18 cellular contexts compared by ENCODE assay signal in genomic region chr9:126676102-126676684, GRCh38.
DNase-seq lines count a peak whose midpoint lies in the region; ATAC-seq and TF ChIP-seq lines count a peak whose summit lies in the region.
"Had no signal": no experiment of that assay in that cellular context is flagged by ENCODE, and none has a peak within 500 bp of the region (broad histone marks: within the 10 kb centered on the region; RNA-seq: fewer than 3 reads in every experiment).

No MANE protein-coding gene starts in this region.

- H3K9ac ChIP-seq in endodermal cell (ENCODE audit: extremely low read depth, low read length, poor library complexity, severe bottlenecking) = no peak overlapping the region

- H3K27ac Mint-ChIP-seq in endodermal cell = peak overlapping the region; percentile 42
- peak overlapping the region; percentile 47 for H3K27ac Mint-ChIP-seq in progenitor cell of endocrine pancreas
- H3K27ac Mint-ChIP-seq: CD4-positive, alpha-beta T cell; IgD-negative memory B cell had no signal

- H3K9me3 Mint-ChIP-seq in endodermal cell = no peaks in the 10 kb centered on the region
- H3K9me3 Mint-ChIP-seq in progenitor cell of endocrine pancreas (ENCODE audit: low read depth) = no peaks in the 10 kb centered on the region
- H3K9me3 Mint-ChIP-seq: CD4-positive, alpha-beta T cell had no signal

- H3K27me3 ChIP-seq in endodermal cell (ENCODE audit: control insufficient read depth, insufficient read depth, low read length, poor library complexity, severe bottlenecking) = peaks cover 45% of the 10 kb centered on the region

- H3K4me1 ChIP-seq in endodermal cell (ENCODE audit: control insufficient read depth, insufficient read depth, low read length) = peaks cover 30% of the 10 kb centered on the region

- TF ChIP-seq CTCF in endodermal cell (conservative IDR thresholded peaks at IDR 0.05) (no peak), progenitor cell of endocrine pancreas (IDR thresholded peaks at IDR 0.05; ENCODE audit: unreplicated experiment) (no peak)

- no peak overlapping the region for H3K4me3 ChIP-seq in endodermal cell (ENCODE audit: low read length)
- H3K4me3 ChIP-seq: SK-N-MC had no signal

- WGBS in endodermal cell (ENCODE audit: insufficient coverage in 1 of 2, insufficient read length in 1 of 2), 2 experiments = 11 to 19% methylated on average over 11 of the region's 11 CpGs

- DNase-seq in G401 (ENCODE audit: low spot score) = peak; percentile 77
- peak; percentile 66 for DNase-seq in NCI-H69 (lab: John Stamatoyannopoulos, UW)
- DNase-seq in endodermal cell = peak; percentile 79
- no peak for DNase-seq in progenitor cell of endocrine pancreas (ENCODE audit: low spot score, unreplicated experiment)
- DNase-seq in NCI-H226 = no peak
- DNase-seq in NCI-H1930 (lab: John Stamatoyannopoulos, UW) = no peak
- DNase-seq: AML-193; CD4-positive, alpha-beta T cell; DND-41; HCEC 1CT; MV-4-11; NCI-H1436; NCI-H2081; NCI-H2227 treated with DMSO at 0.1 percent for 48 hours; PC-3 had no signal

- no peak for ATAC-seq in GM18519 (IDR thresholded peaks at IDR 0.05; ENCODE audit: low FRiP score, unreplicated experiment)
- ATAC-seq: PC-3 had no signal

- in situ Hi-C loops in G401 (cut with HindIII; ENCODE audit: low sequenced_read_pairs) = no loop called here

- no peak overlapping the region for H3K27ac ChIP-seq in endodermal cell (ENCODE audit: low read depth, low read length)
- H3K27ac ChIP-seq: SK-N-MC had no signal

- H3K4me3 Mint-ChIP-seq in endodermal cell = peak overlapping the region; percentile 29
- H3K4me3 Mint-ChIP-seq in progenitor cell of endocrine pancreas (ENCODE audit: low read depth) = peak overlapping the region; percentile 1
- H3K4me3 Mint-ChIP-seq: CD4-positive, alpha-beta T cell had no signal

- H3K27me3 Mint-ChIP-seq in endodermal cell (ENCODE audit: insufficient read depth) (peaks cover 61% of the 10 kb centered on the region), progenitor cell of endocrine pancreas (peaks cover 66% of the 10 kb centered on the region)

- no peaks in the 10 kb centered on the region for H3K9me3 ChIP-seq in endodermal cell (ENCODE audit: control insufficient read depth, low read length)

- H3K36me3 Mint-ChIP-seq in endodermal cell (ENCODE audit: low read depth) (no peaks in the 10 kb centered on the region), progenitor cell of endocrine pancreas (ENCODE audit: insufficient read depth) (no peaks in the 10 kb centered on the region)
- H3K36me3 Mint-ChIP-seq: IgD-negative memory B cell had no signal

- H3K4me1 Mint-ChIP-seq in endodermal cell (peaks cover 47% of the 10 kb centered on the region), progenitor cell of endocrine pancreas (ENCODE audit: low read depth) (peaks cover 19% of the 10 kb centered on the region)

- no peaks in the 10 kb centered on the region for H3K36me3 ChIP-seq in endodermal cell (ENCODE audit: control insufficient read depth, insufficient read depth, low read length)

Comparison
In these comparisons a context has a peak if more than half of its experiments do, and no peak if none do; other contexts are left out.
1. DNase-seq: peak in G401 (single experiment), NCI-H69 (single experiment) and endodermal cell (single experiment); none in progenitor cell of endocrine pancreas (single experiment), NCI-H226 (single experiment) and NCI-H1930 (0 of 2).